9 cellular contexts compared by ENCODE assay signal in the genomic region with DNA sequence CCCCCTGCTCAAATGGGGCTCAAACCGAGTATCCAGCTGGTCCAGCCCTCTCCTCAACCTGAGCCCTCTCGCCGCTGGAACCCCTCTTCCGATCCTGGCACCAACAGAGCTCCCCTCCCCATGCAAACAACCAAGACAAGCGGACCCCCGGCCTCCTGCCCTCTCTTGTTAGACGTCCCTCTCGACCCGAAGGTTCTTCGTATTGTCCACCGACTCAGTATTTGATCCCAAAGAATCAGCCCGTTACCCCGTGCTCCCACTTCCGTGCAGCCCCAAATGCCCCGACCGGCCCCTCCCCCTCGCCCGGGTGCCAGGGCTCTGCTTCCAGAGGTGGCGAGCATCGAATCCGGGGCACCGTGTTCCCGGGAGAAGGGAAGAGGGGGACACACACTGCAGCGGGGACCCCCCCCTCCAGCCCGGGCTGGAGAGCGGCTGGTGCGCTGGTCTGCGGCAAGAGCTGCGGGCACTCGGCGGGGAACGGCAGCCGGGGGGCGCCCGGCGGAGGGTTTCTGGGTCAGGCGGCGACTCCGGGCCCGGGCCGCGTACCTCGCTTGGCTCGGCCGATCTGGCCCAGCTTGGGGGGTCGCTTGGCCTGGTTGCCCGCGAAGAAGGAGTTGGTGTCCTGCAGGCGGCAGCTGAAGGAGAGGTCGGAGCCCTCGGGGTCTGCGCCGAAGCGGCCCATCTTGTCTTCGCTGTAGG. TPM values are rescaled to one million over a fixed set of nuclear protein-coding genes. Genes with fewer than 3 reads are reported as not detected.
DNase-seq lines count a peak whose midpoint lies in the region; ATAC-seq and TF ChIP-seq lines count a peak whose summit lies in the region.
"Had no signal": no experiment of that assay in that cellular context is flagged by ENCODE, and none has a peak within 500 bp of the region (broad histone marks: within the 10 kb centered on the region; RNA-seq: fewer than 3 reads in every experiment).

No MANE protein-coding gene starts in this region.

- peaks cover 10% of the 10 kb centered on the region for H3K4me1 ChIP-seq in HUES6 (ENCODE audit: control insufficient read depth, insufficient read depth, low read length)
- H3K4me1 ChIP-seq in ascending aorta = peaks cover 14 to 21% of the 10 kb centered on the region in 2 donors
- H3K4me1 ChIP-seq in mesenchymal stem cell (ENCODE audit: control insufficient read depth, insufficient read depth, low read depth, low read length) = peaks cover 30% of the 10 kb centered on the region

- H2AFZ ChIP-seq in mesenchymal stem cell (ENCODE audit: low read depth, low read length) = no peak overlapping the region

- H3K27ac Mint-ChIP-seq in CD4-positive, alpha-beta T cell = no peak overlapping the region

- POLR2A ChIA-PET in CD4-positive, alpha-beta T cell (lab: Charles Lee) = interaction anchor here (1.4 kb wide), 1 partner anchor 14 kb away, joined by 4 read pairs; no protein-coding TSS in a partner anchor

- peaks cover 17% of the 10 kb centered on the region for H3K4me1 Mint-ChIP-seq in CD4-positive, alpha-beta T cell (ENCODE audit: low read depth)

- H3K9ac ChIP-seq in HUES6 (ENCODE audit: low read length) = peak overlapping the region; percentile 62
- H3K9ac ChIP-seq in mesenchymal stem cell (ENCODE audit: low read length) = no peak overlapping the region

- no peak for ATAC-seq in CD4-positive, alpha-beta T cell (ENCODE audit: poor library complexity)

- H3K9me3 ChIP-seq in CD4-positive, alpha-beta T cell (ENCODE audit: control insufficient read depth, low read length) = no peaks in the 10 kb centered on the region
- no peaks in the 10 kb centered on the region for H3K9me3 ChIP-seq in HUES6 (ENCODE audit: control insufficient read depth, insufficient read depth, low read depth, low read length)
- no peaks in the 10 kb centered on the region for H3K9me3 ChIP-seq in ascending aorta
- H3K9me3 ChIP-seq in mesenchymal stem cell (ENCODE audit: control insufficient read depth, low read length) = no peaks in the 10 kb centered on the region
- H3K9me3 ChIP-seq: neutrophil had no signal

- peaks cover 3% of the 10 kb centered on the region; the same call in 1 of the 2 replicates for H3K36me3 ChIP-seq in HUES6 (ENCODE audit: control insufficient read depth, insufficient read depth, low read length)
- no peaks in the 10 kb centered on the region for H3K36me3 ChIP-seq in ascending aorta
- H3K36me3 ChIP-seq in mesenchymal stem cell (ENCODE audit: control insufficient read depth in 1 of 2, insufficient read depth in 2 of 2, low read depth in 1 of 2, low read length in 2 of 2) = peaks cover 0 to 15% of the 10 kb centered on the region in 2 experiments
- H3K36me3 ChIP-seq: neutrophil had no signal

- no peak overlapping the region for H2AK5ac ChIP-seq in mesenchymal stem cell (ENCODE audit: low read length, severe bottlenecking)

- CTCF ChIA-PET in CD4-positive, alpha-beta T cell (lab: Charles Lee) = interaction anchor here (1.7 to 1.8 kb wide), 2 partner anchors 11 to 33 kb away, joined by 4 to 12 read pairs; partner anchors contain the start of gene EEF1AKMT4

- no peak for TF ChIP-seq CTCF in CD4-positive, alpha-beta T cell (IDR thresholded peaks at IDR 0.05)
- TF ChIP-seq CTCF in ascending aorta (IDR thresholded peaks at IDR 0.05) = no peak

- H4K91ac ChIP-seq in mesenchymal stem cell (ENCODE audit: low read length) = no peak overlapping the region

- H2BK15ac ChIP-seq in mesenchymal stem cell (ENCODE audit: low read depth, poor library complexity, severe bottlenecking) = no peak overlapping the region

- H4K8ac ChIP-seq in mesenchymal stem cell (ENCODE audit: low read length) = no peak overlapping the region

- H3K36me3 Mint-ChIP-seq in CD4-positive, alpha-beta T cell (ENCODE audit: low read depth) = no peaks in the 10 kb centered on the region

- H3K4me3 Mint-ChIP-seq in CD4-positive, alpha-beta T cell = peak overlapping the region; percentile 84

- H3K4ac ChIP-seq in mesenchymal stem cell (ENCODE audit: low read depth in 1 of 2, low read length in 2 of 2) = no peak overlapping the region

- peaks cover 50% of the 10 kb centered on the region for H3K27me3 Mint-ChIP-seq in CD4-positive, alpha-beta T cell

- DNase-seq in CD4-positive, alpha-beta T cell = no peak
- DNase-seq in ascending aorta (ENCODE audit: low spot score in 2 of 2) = no peak
- no peak for DNase-seq in mesenchymal stem cell
- DNase-seq in NCI-H1694 (lab: John Stamatoyannopoulos, UW) = no peak
- no peak for DNase-seq in H4 (ENCODE audit: low spot score)
- DNase-seq in GOT3 (lab: John Stamatoyannopoulos, UW) = no peak
- DNase-seq in stimulated activated naive CD4-positive, alpha-beta T cell (lab: John Stamatoyannopoulos, UW) = no peak

- WGBS in mesenchymal stem cell = 3% methylated on average over 53 of the region's 55 CpGs

- no peaks in the 10 kb centered on the region for H3K9me3 Mint-ChIP-seq in CD4-positive, alpha-beta T cell

- peak overlapping the region in 1 of 2 experiments; percentile 89 for H3K23ac ChIP-seq in mesenchymal stem cell (ENCODE audit: low read length in 2 of 2)

- peak overlapping the region; percentile 65 for H3K4me3 ChIP-seq in HUES6 (ENCODE audit: low read depth, low read length)
- H3K4me3 ChIP-seq in ascending aorta = peak overlapping the region; percentile 54 to 72
- peak overlapping the region; percentile 63 to 65 for H3K4me3 ChIP-seq in mesenchymal stem cell (ENCODE audit: insufficient read depth in 1 of 2, low read depth in 1 of 2, low read length in 2 of 2)

- peak overlapping the region; percentile 95 for H3K4me2 ChIP-seq in mesenchymal stem cell (ENCODE audit: low read length, poor library complexity, severe bottlenecking)

- H2BK5ac ChIP-seq in mesenchymal stem cell (ENCODE audit: low read depth, low read length, poor library complexity, severe bottlenecking) = no peak overlapping the region

- no peak overlapping the region for H2BK12ac ChIP-seq in mesenchymal stem cell (ENCODE audit: low read length in 2 of 2)

- H3K14ac ChIP-seq in mesenchymal stem cell (ENCODE audit: low read length in 2 of 2) = no peak overlapping the region

- H3K27ac ChIP-seq in CD4-positive, alpha-beta T cell (ENCODE audit: low read depth, low read length) = no peak overlapping the region
- H3K27ac ChIP-seq in HUES6 (ENCODE audit: low read depth, low read length) = no peak overlapping the region
- no peak overlapping the region for H3K27ac ChIP-seq in ascending aorta
- no peak overlapping the region for H3K27ac ChIP-seq in mesenchymal stem cell (ENCODE audit: low read length, poor library complexity, severe bottlenecking)
- H3K27ac ChIP-seq: neutrophil had no signal

- intact Hi-C loops in CD4-positive, alpha-beta T cell (cut with DNase I, micrococcal nuclease) = loop anchor here in 1 of 2 experiments (5.0 kb wide), 1 partner anchor 37 kb away; the partner anchor contains the start of gene PSMD2
- intact Hi-C loops in ascending aorta (cut with DNase I) = no loop called here

- no peak overlapping the region for H3K18ac ChIP-seq in mesenchymal stem cell (ENCODE audit: low read depth in 1 of 2, low read length in 2 of 2)

- H3K79me1 ChIP-seq in mesenchymal stem cell (replicated peaks; ENCODE audit: low read length, poor library complexity, severe bottlenecking) = no peaks in the 10 kb centered on the region

- H3K27me3 ChIP-seq in CD4-positive, alpha-beta T cell (ENCODE audit: control insufficient read depth, insufficient read depth, low read length) = peaks cover 37% of the 10 kb centered on the region
- H3K27me3 ChIP-seq in HUES6 (ENCODE audit: control insufficient read depth, insufficient read depth, low read length) (peaks cover 71% of the 10 kb centered on the region), ascending aorta (peaks cover 24% of the 10 kb centered on the region), mesenchymal stem cell (ENCODE audit: control insufficient read depth in 1 of 2, insufficient read depth in 1 of 2, low read length in 2 of 2) (peaks cover 39 to 41% of the 10 kb centered on the region in 2 experiments)

- H2BK120ac ChIP-seq in mesenchymal stem cell (ENCODE audit: low read depth, low read length) = no peak overlapping the region

RNA-seq across cellular contexts. Expression of gene CAMK2N2, which starts 0.6 kb away (rescaled TPM):
- not detected for total RNA-seq in CD4-positive, alpha-beta T cell
- not detected for total RNA-seq in ascending aorta
- polyA plus RNA-seq in mesenchymal stem cell (2013, experiment 1 of 2) = 0.37 TPM
- 0.40 TPM for polyA plus RNA-seq in mesenchymal stem cell (2013, experiment 2 of 2)
- 0.47 and 1.6 TPM in 2 replicates for total RNA-seq in H4 (2014; rRNA removed; shearing (Covaris generic))

RNA-seq across cellular contexts. Expression of gene EEF1AKMT4, which starts 11.2 kb away (rescaled TPM):
- total RNA-seq in CD4-positive, alpha-beta T cell = not detected
- total RNA-seq in ascending aorta = 4.8 TPM
- 3.9 TPM for polyA plus RNA-seq in mesenchymal stem cell (2013, experiment 1 of 2)
- polyA plus RNA-seq in mesenchymal stem cell (2013, experiment 2 of 2) = 3.6 TPM
- total RNA-seq in H4 (2014; rRNA removed; shearing (Covaris generic)) = 19.5 and 21.6 TPM in 2 replicates

RNA-seq across cellular contexts. Expression of gene ALG3, which starts 12.0 kb away (rescaled TPM):
- 10 to 100 TPM; 12.0 to 13.5 TPM for total RNA-seq in CD4-positive, alpha-beta T cell
- 167 TPM for total RNA-seq in ascending aorta
- polyA plus RNA-seq in mesenchymal stem cell (2013, experiment 1 of 2) = 61.9 TPM
- 62.1 TPM for polyA plus RNA-seq in mesenchymal stem cell (2013, experiment 2 of 2)
- 98.6 and 110 TPM in 2 replicates for total RNA-seq in H4 (2014; rRNA removed; shearing (Covaris generic))

RNA-seq across cellular contexts. Expression of gene ECE2, which starts 15.1 kb away (rescaled TPM):
- not detected for total RNA-seq in CD4-positive, alpha-beta T cell
- total RNA-seq in ascending aorta = not detected
- polyA plus RNA-seq in mesenchymal stem cell (2013, experiment 1 of 2) = not detected
- polyA plus RNA-seq in mesenchymal stem cell (2013, experiment 2 of 2) = not detected
- total RNA-seq in H4 (2014; rRNA removed; shearing (Covaris generic)) = not detected in 2 replicates

RNA-seq across cellular contexts. Expression of gene VWA5B2, which starts 31.3 kb away (rescaled TPM):
- not detected for total RNA-seq in CD4-positive, alpha-beta T cell
- total RNA-seq in ascending aorta = 0.32 TPM
- polyA plus RNA-seq in mesenchymal stem cell (2013, experiment 1 of 2) = not detected
- polyA plus RNA-seq in mesenchymal stem cell (2013, experiment 2 of 2) = not detected
- not detected in 2 replicates for total RNA-seq in H4 (2014; rRNA removed; shearing (Covaris generic))
